3 cellular contexts compared by ENCODE assay signal in genomic region chr16:26316683-26317464, GRCh38.
TF ChIP-seq lines count a peak whose summit lies in the region.

No MANE protein-coding gene starts in this region.

TF ChIP-seq in SK-N-SH, 30 proteins besides CTCF, POLR2A, EP300 and RAD21:
- TF ChIP-seq, protein P1, sequence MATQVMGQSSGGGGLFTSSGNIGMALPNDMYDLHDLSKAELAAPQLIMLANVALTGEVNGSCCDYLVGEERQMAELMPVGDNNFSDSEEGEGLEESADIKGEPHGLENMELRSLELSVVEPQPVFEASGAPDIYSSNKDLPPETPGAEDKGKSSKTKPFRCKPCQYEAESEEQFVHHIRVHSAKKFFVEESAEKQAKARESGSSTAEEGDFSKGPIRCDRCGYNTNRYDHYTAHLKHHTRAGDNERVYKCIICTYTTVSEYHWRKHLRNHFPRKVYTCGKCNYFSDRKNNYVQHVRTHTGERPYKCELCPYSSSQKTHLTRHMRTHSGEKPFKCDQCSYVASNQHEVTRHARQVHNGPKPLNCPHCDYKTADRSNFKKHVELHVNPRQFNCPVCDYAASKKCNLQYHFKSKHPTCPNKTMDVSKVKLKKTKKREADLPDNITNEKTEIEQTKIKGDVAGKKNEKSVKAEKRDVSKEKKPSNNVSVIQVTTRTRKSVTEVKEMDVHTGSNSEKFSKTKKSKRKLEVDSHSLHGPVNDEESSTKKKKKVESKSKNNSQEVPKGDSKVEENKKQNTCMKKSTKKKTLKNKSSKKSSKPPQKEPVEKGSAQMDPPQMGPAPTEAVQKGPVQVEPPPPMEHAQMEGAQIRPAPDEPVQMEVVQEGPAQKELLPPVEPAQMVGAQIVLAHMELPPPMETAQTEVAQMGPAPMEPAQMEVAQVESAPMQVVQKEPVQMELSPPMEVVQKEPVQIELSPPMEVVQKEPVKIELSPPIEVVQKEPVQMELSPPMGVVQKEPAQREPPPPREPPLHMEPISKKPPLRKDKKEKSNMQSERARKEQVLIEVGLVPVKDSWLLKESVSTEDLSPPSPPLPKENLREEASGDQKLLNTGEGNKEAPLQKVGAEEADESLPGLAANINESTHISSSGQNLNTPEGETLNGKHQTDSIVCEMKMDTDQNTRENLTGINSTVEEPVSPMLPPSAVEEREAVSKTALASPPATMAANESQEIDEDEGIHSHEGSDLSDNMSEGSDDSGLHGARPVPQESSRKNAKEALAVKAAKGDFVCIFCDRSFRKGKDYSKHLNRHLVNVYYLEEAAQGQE (IDR thresholded peaks at IDR 0.05; ENCODE audit: low read depth, low read length): peak; percentile 68; the same call in 1 of the 2 replicates
- TF ChIP-seq, protein P2, sequence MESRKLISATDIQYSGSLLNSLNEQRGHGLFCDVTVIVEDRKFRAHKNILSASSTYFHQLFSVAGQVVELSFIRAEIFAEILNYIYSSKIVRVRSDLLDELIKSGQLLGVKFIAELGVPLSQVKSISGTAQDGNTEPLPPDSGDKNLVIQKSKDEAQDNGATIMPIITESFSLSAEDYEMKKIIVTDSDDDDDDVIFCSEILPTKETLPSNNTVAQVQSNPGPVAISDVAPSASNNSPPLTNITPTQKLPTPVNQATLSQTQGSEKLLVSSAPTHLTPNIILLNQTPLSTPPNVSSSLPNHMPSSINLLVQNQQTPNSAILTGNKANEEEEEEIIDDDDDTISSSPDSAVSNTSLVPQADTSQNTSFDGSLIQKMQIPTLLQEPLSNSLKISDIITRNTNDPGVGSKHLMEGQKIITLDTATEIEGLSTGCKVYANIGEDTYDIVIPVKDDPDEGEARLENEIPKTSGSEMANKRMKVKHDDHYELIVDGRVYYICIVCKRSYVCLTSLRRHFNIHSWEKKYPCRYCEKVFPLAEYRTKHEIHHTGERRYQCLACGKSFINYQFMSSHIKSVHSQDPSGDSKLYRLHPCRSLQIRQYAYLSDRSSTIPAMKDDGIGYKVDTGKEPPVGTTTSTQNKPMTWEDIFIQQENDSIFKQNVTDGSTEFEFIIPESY (IDR thresholded peaks at IDR 0.05; ENCODE audit: borderline replicate concordance, low read depth): no peak

TF ChIP-seq in SK-N-SH treated with all-trans-retinoic acid at 6 μM for 48 hours, 23 proteins besides CTCF, POLR2A, EP300 and RAD21 (continued from another document):
- no peak for TF ChIP-seq POU6F1 (CRISPR knock-in tag; IDR thresholded peaks at IDR 0.05; ENCODE audit: borderline replicate concordance, low read depth)
- no peak for TF ChIP-seq CSDC2 (CRISPR knock-in tag; IDR thresholded peaks at IDR 0.05)
- no peak for TF ChIP-seq BACH2 (CRISPR knock-in tag; IDR thresholded peaks at IDR 0.05; ENCODE audit: borderline replicate concordance)
- no peak for TF ChIP-seq TCF4 (CRISPR knock-in tag; IDR thresholded peaks at IDR 0.05; ENCODE audit: borderline replicate concordance)
- TF ChIP-seq ZNF70 (CRISPR knock-in tag; IDR thresholded peaks at IDR 0.05): no peak
- TF ChIP-seq PATZ1 (CRISPR knock-in tag; IDR thresholded peaks at IDR 0.05; ENCODE audit: borderline replicate concordance): no peak

TF ChIP-seq in WTC11, 78 proteins besides CTCF, POLR2A, EP300 and RAD21 (continued from another document and continues in another):
- TF ChIP-seq ZNF425 (CRISPR knock-in tag; conservative IDR thresholded peaks at IDR 0.05) (no peak), NFATC4 (CRISPR knock-in tag; IDR thresholded peaks at IDR 0.05) (no peak), FOXK1 (CRISPR knock-in tag; IDR thresholded peaks at IDR 0.05) (no peak), ARID4B (CRISPR knock-in tag; IDR thresholded peaks at IDR 0.05; ENCODE audit: borderline replicate concordance) (peak; percentile 75; the same call in 1 of the 2 replicates), TCF7 (CRISPR knock-in tag; IDR thresholded peaks at IDR 0.05; ENCODE audit: low read depth) (no peak), PRRX2 (CRISPR knock-in tag; IDR thresholded peaks at IDR 0.05) (no peak), E2F1 (CRISPR knock-in tag; IDR thresholded peaks at IDR 0.05) (no peak), ZNF138 (CRISPR knock-in tag; conservative IDR thresholded peaks at IDR 0.05) (no peak), CREM (CRISPR knock-in tag; IDR thresholded peaks at IDR 0.05) (no peak), OVOL2 (CRISPR knock-in tag; IDR thresholded peaks at IDR 0.05; ENCODE audit: borderline replicate concordance) (no peak), E2F4 (CRISPR knock-in tag; IDR thresholded peaks at IDR 0.05; ENCODE audit: borderline replicate concordance, low read depth) (no peak), ELF4 (CRISPR knock-in tag; IDR thresholded peaks at IDR 0.05; ENCODE audit: low read depth) (no peak), NFYB (CRISPR knock-in tag; conservative IDR thresholded peaks at IDR 0.05; ENCODE audit: low read depth) (no peak), TP53 (CRISPR knock-in tag; IDR thresholded peaks at IDR 0.05) (no peak), JUN (CRISPR knock-in tag; IDR thresholded peaks at IDR 0.05) (peak; percentile 74; the same call in 1 of the 2 replicates), IRF1 (CRISPR knock-in tag; IDR thresholded peaks at IDR 0.05) (no peak), IRF2 (CRISPR knock-in tag; IDR thresholded peaks at IDR 0.05; ENCODE audit: borderline replicate concordance, low read depth) (no peak), FOXP1 (CRISPR knock-in tag; IDR thresholded peaks at IDR 0.05; ENCODE audit: borderline replicate concordance) (no peak), MYBL2 (CRISPR knock-in tag; IDR thresholded peaks at IDR 0.05) (no peak), ERG (CRISPR knock-in tag; IDR thresholded peaks at IDR 0.05) (no peak), ZNF317 (CRISPR knock-in tag; IDR thresholded peaks at IDR 0.05; ENCODE audit: borderline replicate concordance, low read depth) (no peak)
- TF ChIP-seq, protein P3, sequence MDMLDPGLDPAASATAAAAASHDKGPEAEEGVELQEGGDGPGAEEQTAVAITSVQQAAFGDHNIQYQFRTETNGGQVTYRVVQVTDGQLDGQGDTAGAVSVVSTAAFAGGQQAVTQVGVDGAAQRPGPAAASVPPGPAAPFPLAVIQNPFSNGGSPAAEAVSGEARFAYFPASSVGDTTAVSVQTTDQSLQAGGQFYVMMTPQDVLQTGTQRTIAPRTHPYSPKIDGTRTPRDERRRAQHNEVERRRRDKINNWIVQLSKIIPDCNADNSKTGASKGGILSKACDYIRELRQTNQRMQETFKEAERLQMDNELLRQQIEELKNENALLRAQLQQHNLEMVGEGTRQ (CRISPR knock-in tag; IDR thresholded peaks at IDR 0.05): no peak
- TF ChIP-seq, protein P4, sequence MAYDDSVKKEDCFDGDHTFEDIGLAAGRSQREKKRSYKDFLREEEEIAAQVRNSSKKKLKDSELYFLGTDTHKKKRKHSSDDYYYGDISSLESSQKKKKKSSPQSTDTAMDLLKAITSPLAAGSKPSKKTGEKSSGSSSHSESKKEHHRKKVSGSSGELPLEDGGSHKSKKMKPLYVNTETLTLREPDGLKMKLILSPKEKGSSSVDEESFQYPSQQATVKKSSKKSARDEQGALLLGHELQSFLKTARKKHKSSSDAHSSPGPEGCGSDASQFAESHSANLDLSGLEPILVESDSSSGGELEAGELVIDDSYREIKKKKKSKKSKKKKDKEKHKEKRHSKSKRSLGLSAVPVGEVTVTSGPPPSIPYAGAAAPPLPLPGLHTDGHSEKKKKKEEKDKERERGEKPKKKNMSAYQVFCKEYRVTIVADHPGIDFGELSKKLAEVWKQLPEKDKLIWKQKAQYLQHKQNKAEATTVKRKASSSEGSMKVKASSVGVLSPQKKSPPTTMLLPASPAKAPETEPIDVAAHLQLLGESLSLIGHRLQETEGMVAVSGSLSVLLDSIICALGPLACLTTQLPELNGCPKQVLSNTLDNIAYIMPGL (CRISPR knock-in tag; IDR thresholded peaks at IDR 0.05): no peak
- TF ChIP-seq, protein P5, sequence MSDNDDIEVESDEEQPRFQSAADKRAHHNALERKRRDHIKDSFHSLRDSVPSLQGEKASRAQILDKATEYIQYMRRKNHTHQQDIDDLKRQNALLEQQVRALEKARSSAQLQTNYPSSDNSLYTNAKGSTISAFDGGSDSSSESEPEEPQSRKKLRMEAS (CRISPR knock-in tag; IDR thresholded peaks at IDR 0.05): peak; percentile 36; the same call in 1 of the 2 replicates
- TF ChIP-seq, protein P6, sequence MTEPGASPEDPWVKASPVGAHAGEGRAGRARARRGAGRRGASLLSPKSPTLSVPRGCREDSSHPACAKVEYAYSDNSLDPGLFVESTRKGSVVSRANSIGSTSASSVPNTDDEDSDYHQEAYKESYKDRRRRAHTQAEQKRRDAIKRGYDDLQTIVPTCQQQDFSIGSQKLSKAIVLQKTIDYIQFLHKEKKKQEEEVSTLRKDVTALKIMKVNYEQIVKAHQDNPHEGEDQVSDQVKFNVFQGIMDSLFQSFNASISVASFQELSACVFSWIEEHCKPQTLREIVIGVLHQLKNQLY (CRISPR knock-in tag; IDR thresholded peaks at IDR 0.05): no peak
